Comparison of ENCODE assay signal across 8 cellular contexts in genomic region chr16:30112197-30113030, GRCh38. TPM values are rescaled to one million over a fixed set of nuclear protein-coding genes. Genes with fewer than 3 reads are reported as not detected.
A peak's percentile ranks its signal among the peaks of the same experiment; 100 is the strongest.
DNase-seq lines count a peak whose midpoint lies in the region; ATAC-seq and TF ChIP-seq lines count a peak whose summit lies in the region.
"Had no signal": no experiment of that assay in that cellular context is flagged by ENCODE, and none has a peak within 500 bp of the region (broad histone marks: within the 10 kb centered on the region; RNA-seq: fewer than 3 reads in every experiment).

No MANE protein-coding gene starts in this region.

- H3K27ac ChIP-seq in psoas muscle = no peak overlapping the region

- H3K9me3 Mint-ChIP-seq in activated T-cell treated with anti-CD3 and anti-CD28 coated beads, Interleukin-2, amount 50 U/mL, for 24 hours = no peaks in the 10 kb centered on the region
- H3K9me3 Mint-ChIP-seq: stimulated activated naive CD8-positive, alpha-beta T cell treated with anti-CD3 and anti-CD28 coated beads, Interleukin-15, Interleukin-2, amounts not matched to agents 100 ng/mL and 50 ng/mL, for 24 hours had no signal

- no peak overlapping the region for H3K4me3 ChIP-seq in fibroblast of the aortic adventitia (ENCODE audit: low read depth, low read length)
- H3K4me3 ChIP-seq in psoas muscle = no peak overlapping the region

- intact Hi-C loops in psoas muscle (cut with DNase I) = no loop called here

- no peaks in the 10 kb centered on the region for H3K27me3 ChIP-seq in psoas muscle (ENCODE audit: insufficient read depth in 3 of 3, low read length in 2 of 3)

- TF ChIP-seq CTCF in GM12872 (IDR thresholded peaks at IDR 0.05; ENCODE audit: insufficient read depth, low read depth, low read length) = peak; percentile 87
- peak; percentile 69 for TF ChIP-seq CTCF in fibroblast of the aortic adventitia (IDR thresholded peaks at IDR 0.05; ENCODE audit: insufficient read depth, low read length)
- peak; percentile 57 for TF ChIP-seq CTCF in psoas muscle (IDR thresholded peaks at IDR 0.05)

- ATAC-seq in psoas muscle = peak; percentile 60 to 74 (median 64)
- ATAC-seq in GM21515 (IDR thresholded peaks at IDR 0.05; ENCODE audit: unreplicated experiment) = no peak
- ATAC-seq in GM19452 (IDR thresholded peaks at IDR 0.05; ENCODE audit: unreplicated experiment) = no peak

- H3K4me1 Mint-ChIP-seq in activated T-cell treated with anti-CD3 and anti-CD28 coated beads, Interleukin-2, amount 50 U/mL, for 24 hours (ENCODE audit: low read depth) = peaks cover 11% of the 10 kb centered on the region

- no peaks in the 10 kb centered on the region for H3K27me3 Mint-ChIP-seq in activated T-cell treated with anti-CD3 and anti-CD28 coated beads, Interleukin-2, amount 50 U/mL, for 24 hours
- H3K27me3 Mint-ChIP-seq: stimulated activated naive CD8-positive, alpha-beta T cell treated with anti-CD3 and anti-CD28 coated beads, Interleukin-15, Interleukin-2, amounts not matched to agents 100 ng/mL and 50 ng/mL, for 24 hours had no signal

- no peak overlapping the region for H3K4me3 Mint-ChIP-seq in activated T-cell treated with anti-CD3 and anti-CD28 coated beads, Interleukin-2, amount 50 U/mL, for 24 hours
- H3K4me3 Mint-ChIP-seq: stimulated activated naive CD8-positive, alpha-beta T cell treated with anti-CD3 and anti-CD28 coated beads, Interleukin-15, Interleukin-2, amounts not matched to agents 100 ng/mL and 50 ng/mL, for 24 hours had no signal

- H3K4me1 ChIP-seq in psoas muscle = no peaks in the 10 kb centered on the region

- peaks cover 0 to 72% of the 10 kb centered on the region in 2 donors for H3K36me3 ChIP-seq in psoas muscle (ENCODE audit: insufficient read depth in 1 of 2, low read depth in 1 of 2)

- H3K36me3 Mint-ChIP-seq in activated T-cell treated with anti-CD3 and anti-CD28 coated beads, Interleukin-2, amount 50 U/mL, for 24 hours (ENCODE audit: low read depth) = peaks cover 53% of the 10 kb centered on the region

- H3K9me3 ChIP-seq in psoas muscle = no peaks in the 10 kb centered on the region

- peak; percentile 27 for DNase-seq in NOMO-1 treated with DMSO at 0.1 percent for 48 hours (lab: John Stamatoyannopoulos, UW; ENCODE audit: unreplicated experiment)
- peak; percentile 79 for DNase-seq in activated T-cell treated with anti-CD3 and anti-CD28 coated beads, Interleukin-2, amount 50 U/mL, for 24 hours
- DNase-seq in fibroblast of the aortic adventitia (ENCODE audit: low read depth) = peak; percentile 63
- DNase-seq in psoas muscle = peak; percentile 69 to 80

- H3K27ac Mint-ChIP-seq in activated T-cell treated with anti-CD3 and anti-CD28 coated beads, Interleukin-2, amount 50 U/mL, for 24 hours = no peak overlapping the region
- H3K27ac Mint-ChIP-seq: stimulated activated naive CD8-positive, alpha-beta T cell treated with anti-CD3 and anti-CD28 coated beads, Interleukin-15, Interleukin-2, amounts not matched to agents 100 ng/mL and 50 ng/mL, for 24 hours had no signal

- 82 to 88% (median 84%) methylated on average over 29 of the region's 29 CpGs for WGBS in psoas muscle, 3 donors

RNA-seq across cellular contexts. Expression of gene GDPD3, which starts 0.9 kb away (rescaled TPM):
- total RNA-seq in fibroblast of the aortic adventitia (ENCODE audit: low replicate concordance) (1.5 TPM in 2 replicates), psoas muscle (1 to 10 TPM in 2 of 4 donors, under 1 TPM in 2; 0.56 to 3.1 (median 1.3) TPM)
- under 1 TPM; 0.48 to 0.91 (median 0.89) TPM for polyA plus RNA-seq in psoas muscle

RNA-seq across cellular contexts. Expression of gene MAPK3, which starts 10.6 kb away (rescaled TPM):
- total RNA-seq in fibroblast of the aortic adventitia (ENCODE audit: low replicate concordance) (23.4 and 90.5 TPM in 2 replicates), psoas muscle (10 to 100 TPM; 37.2 to 45.2 (median 41.0) TPM)
- polyA plus RNA-seq in psoas muscle = 10 to 100 TPM; 25.6 to 53.0 (median 48.7) TPM

RNA-seq across cellular contexts. Expression of gene YPEL3, which starts 16.4 kb away (rescaled TPM):
- 15.8 and 19.8 TPM in 2 replicates for total RNA-seq in fibroblast of the aortic adventitia (ENCODE audit: low replicate concordance)
- 100 to 1,000 TPM in 1 of 4 donors, 10 to 100 TPM in 3; 47.1 to 156 (median 60.2) TPM for total RNA-seq in psoas muscle
- polyA plus RNA-seq in psoas muscle = 10 to 100 TPM; 24.8 to 96.2 (median 81.4) TPM

RNA-seq across cellular contexts. Expression of gene TBX6, which starts 20.7 kb away (rescaled TPM):
- 0.09 and 0.16 TPM in 2 replicates for total RNA-seq in fibroblast of the aortic adventitia (ENCODE audit: low replicate concordance)
- total RNA-seq in psoas muscle = 1 to 10 TPM in 1 of 4 donors, under 1 TPM in 3; 0.32 to 1.0 (median 0.51) TPM
- 1 to 10 TPM in 2 of 3 donors, under 1 TPM in 1; 0.76 to 1.6 (median 1.5) TPM for polyA plus RNA-seq in psoas muscle

RNA-seq across cellular contexts. Expression of gene PPP4C, which starts 36.6 kb away (rescaled TPM):
- total RNA-seq in fibroblast of the aortic adventitia (ENCODE audit: low replicate concordance) = 70.8 and 154 TPM in 2 replicates
- 10 to 100 TPM; 38.1 to 64.5 (median 58.5) TPM for total RNA-seq in psoas muscle
- polyA plus RNA-seq in psoas muscle = 100 to 1,000 TPM in 2 of 3 donors, 10 to 100 TPM in 1; 79.1 to 172 (median 130) TPM

Comparison
In these comparisons a context has a peak if more than half of its experiments do, and no peak if none do; other contexts are left out.
1. DNase-seq: peak in every context shown above with its lines; median percentile 79 in activated T-cell treated with anti-CD3 and anti-CD28 coated beads, Interleukin-2, amount 50 U/mL, for 24 hours; 74 in psoas muscle; 63 in fibroblast of the aortic adventitia; 27 in NOMO-1 treated with DMSO at 0.1 percent for 48 hours.
2. ATAC-seq: peak in psoas muscle (4 of 4); none in GM21515 (single experiment) and GM19452 (single experiment).
3. Peak in every context shown above with its lines, with median percentiles within 50 percentile points of each other: CTCF ChIP-seq.